37 cellular contexts compared by ENCODE assay signal in the genomic region with DNA sequence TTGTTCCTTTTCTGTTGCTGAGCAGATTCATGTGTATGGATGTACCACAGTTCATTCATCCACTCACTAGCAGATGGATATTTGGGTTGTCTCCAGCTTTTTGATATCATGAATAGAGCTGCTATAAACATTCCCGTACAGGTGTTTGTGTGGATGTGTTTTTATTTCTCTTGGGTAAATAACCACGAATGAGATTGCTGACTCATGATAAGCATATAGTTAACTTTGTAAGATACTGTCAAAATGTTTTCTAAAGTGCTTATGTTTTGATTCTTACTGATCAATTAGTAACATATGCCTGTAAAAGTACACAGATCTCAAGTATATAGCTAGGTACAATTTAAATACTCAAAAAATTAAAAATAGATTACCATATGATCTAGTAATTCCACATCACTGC.
"Had no signal": no experiment of that assay in that cellular context is flagged by ENCODE, and none has a peak within 500 bp of the region (broad histone marks: within the 10 kb centered on the region; RNA-seq: fewer than 3 reads in every experiment).

No MANE protein-coding gene starts in this region.

- H3K9me3 Mint-ChIP-seq: activated B cell treated with CpG ODN at 0.5 μM for 24 hours; activated CD4-positive, alpha-beta memory T cell treated with anti-CD3 and anti-CD28 coated beads, Interleukin-2, amount 10 ng/mL, durations not matched to agents 7 days and 5 days; activated CD4-positive, alpha-beta T cell treated with anti-CD3 and anti-CD28 coated beads, Interleukin-2, amount 10 ng/mL, durations not matched to agents 24 days and 14 days; activated naive CD4-positive, alpha-beta T cell treated with anti-CD3 and anti-CD28 coated beads, Interleukin-2, amount 10 ng/mL, durations not matched to agents 7 days and 5 days; activated naive CD4-positive, alpha-beta T cell treated with anti-CD3 and anti-CD28 coated beads, Interleukin-2, amount 50 U/mL, for 24 hours; activated naive CD8-positive, alpha-beta T cell treated with anti-CD3 and anti-CD28 coated beads, Interleukin-2, amount 10 ng/mL, durations not matched to agents 7 days and 5 days; activated naive CD8-positive, alpha-beta T cell treated with anti-CD3 and anti-CD28 coated beads, Interleukin-2, amount 50 U/mL, for 24 hours; activated T-cell treated with anti-CD3 and anti-CD28 coated beads, Interleukin-2, amount 50 U/mL, for 24 hours; activated T-helper 2 cell treated with anti-CD3 and anti-CD28 coated beads, Interferon-gamma antibody, Interleukin-2, Interleukin-4, amounts not matched to agents 10 μg/mL and 5 μg/mL and 100 μg/mL, durations not matched to agents 14 hours and 24 hours and 36 hours; central memory CD8-positive, alpha-beta T cell; T-helper 1 cell treated with Interleukin-12 subunit alpha and Interleukin-12 subunit beta and Interleukin-4 antibody, amounts not matched to agents 30 μg/mL and 1 μg/mL, for 36 hours; T-helper 2 cell treated with Interferon-gamma antibody and Interleukin-4, amounts not matched to agents 5 μg/mL and 100 μg/mL, for 36 hours had no signal

- H3K27me3 ChIP-seq: ascending aorta, cardiac muscle cell had no signal

- ATAC-seq: activated CD8-positive, alpha-beta memory T cell treated with anti-CD3 and anti-CD28 coated beads, Interleukin-2, amount 10 ng/mL, durations not matched to agents 7 days and 5 days; activated CD8-positive, alpha-beta T cell treated with anti-CD3 and anti-CD28 coated beads, Interleukin-2, amount 10 ng/mL, durations not matched to agents 7 days and 5 days; activated naive CD8-positive, alpha-beta T cell treated with anti-CD3 and anti-CD28 coated beads, Interleukin-2, amount 50 U/mL, for 24 hours had no signal

- H3K27ac Mint-ChIP-seq: activated B cell treated with CpG ODN at 0.5 μM for 24 hours; activated CD4-positive, alpha-beta memory T cell treated with anti-CD3 and anti-CD28 coated beads, Interleukin-2, amount 10 ng/mL, durations not matched to agents 7 days and 5 days; activated CD4-positive, alpha-beta T cell treated with anti-CD3 and anti-CD28 coated beads, Interleukin-2, amount 10 ng/mL, durations not matched to agents 24 days and 14 days; activated CD8-positive, alpha-beta memory T cell treated with anti-CD3 and anti-CD28 coated beads, Interleukin-2, amount 10 ng/mL, durations not matched to agents 7 days and 5 days; activated CD8-positive, alpha-beta T cell treated with anti-CD3 and anti-CD28 coated beads, Interleukin-2, amount 10 ng/mL, durations not matched to agents 7 days and 5 days; activated naive CD4-positive, alpha-beta T cell treated with anti-CD3 and anti-CD28 coated beads, Interleukin-2, amount 10 ng/mL, durations not matched to agents 7 days and 5 days; activated naive CD4-positive, alpha-beta T cell treated with anti-CD3 and anti-CD28 coated beads, Interleukin-2, amount 50 U/mL, for 24 hours; activated naive CD8-positive, alpha-beta T cell; activated naive CD8-positive, alpha-beta T cell treated with anti-CD3 and anti-CD28 coated beads, Interleukin-2, amount 10 ng/mL, durations not matched to agents 7 days and 5 days; activated naive CD8-positive, alpha-beta T cell treated with anti-CD3 and anti-CD28 coated beads, Interleukin-2, amount 50 U/mL, for 24 hours; activated T-cell treated with anti-CD3 and anti-CD28 coated beads, Interleukin-2, amount 50 U/mL, for 24 hours; activated T-helper 2 cell treated with anti-CD3 and anti-CD28 coated beads, Interferon-gamma antibody, Interleukin-2, Interleukin-4, amounts not matched to agents 10 μg/mL and 5 μg/mL and 100 μg/mL, durations not matched to agents 14 hours and 24 hours and 36 hours; brain; T-helper 1 cell treated with Interleukin-12 subunit alpha and Interleukin-12 subunit beta and Interleukin-4 antibody, amounts not matched to agents 30 μg/mL and 1 μg/mL, for 36 hours; T-helper 2 cell treated with Interferon-gamma antibody and Interleukin-4, amounts not matched to agents 5 μg/mL and 100 μg/mL, for 36 hours had no signal

- H3K27ac ChIP-seq: ascending aorta, cardiac muscle cell, VCaP had no signal

- H3K4me3 ChIP-seq: ascending aorta, cardiac muscle cell had no signal

- FAIRE-seq: bronchial epithelial cell, TTC549 had no signal

- H3K4me1 Mint-ChIP-seq: activated B cell treated with CpG ODN at 0.5 μM for 24 hours; activated CD4-positive, alpha-beta memory T cell treated with anti-CD3 and anti-CD28 coated beads, Interleukin-2, amount 10 ng/mL, durations not matched to agents 7 days and 5 days; activated CD4-positive, alpha-beta T cell treated with anti-CD3 and anti-CD28 coated beads, Interleukin-2, amount 10 ng/mL, durations not matched to agents 24 days and 14 days; activated CD8-positive, alpha-beta memory T cell treated with anti-CD3 and anti-CD28 coated beads, Interleukin-2, amount 10 ng/mL, durations not matched to agents 7 days and 5 days; activated naive CD4-positive, alpha-beta T cell treated with anti-CD3 and anti-CD28 coated beads, Interleukin-2, amount 10 ng/mL, durations not matched to agents 7 days and 5 days; activated naive CD4-positive, alpha-beta T cell treated with anti-CD3 and anti-CD28 coated beads, Interleukin-2, amount 50 U/mL, for 24 hours; activated naive CD8-positive, alpha-beta T cell treated with anti-CD3 and anti-CD28 coated beads, Interleukin-2, amount 10 ng/mL, durations not matched to agents 7 days and 5 days; activated naive CD8-positive, alpha-beta T cell treated with anti-CD3 and anti-CD28 coated beads, Interleukin-2, amount 50 U/mL, for 24 hours; brain; central memory CD8-positive, alpha-beta T cell had no signal

- H3K9me3 ChIP-seq: ascending aorta had no signal

- H3K4me1 ChIP-seq: ascending aorta had no signal

- H3K27me3 Mint-ChIP-seq: activated naive CD4-positive, alpha-beta T cell treated with anti-CD3 and anti-CD28 coated beads, Interleukin-2, amount 50 U/mL, for 24 hours; activated naive CD8-positive, alpha-beta T cell had no signal

- DNase-seq: activated B cell treated with CpG ODN at 0.5 μM for 24 hours; activated CD4-positive, alpha-beta memory T cell treated with anti-CD3 and anti-CD28 coated beads, Interleukin-2, amount 10 ng/mL, durations not matched to agents 7 days and 5 days; activated CD4-positive, alpha-beta T cell treated with anti-CD3 and anti-CD28 coated beads for 4 hours; activated CD4-positive, alpha-beta T cell treated with anti-CD3 and anti-CD28 coated beads, Interleukin-2, amount 10 ng/mL, durations not matched to agents 24 days and 14 days; activated CD4-positive, alpha-beta T cell treated with anti-CD3 and anti-CD28 coated beads, Interleukin-2, amount 50 U/mL, for 1 hour; activated CD4-positive, alpha-beta T cell treated with anti-CD3 and anti-CD28 coated beads, Interleukin-2, amount 50 U/mL, for 4 hours; activated CD4-positive, CD25-positive, alpha-beta regulatory T cell treated with anti-CD3 and anti-CD28 coated beads, Interleukin-2, amount 50 U/mL, for 72 hours; activated CD8-positive, alpha-beta memory T cell treated with anti-CD3 and anti-CD28 coated beads for 24 hours; activated CD8-positive, alpha-beta memory T cell treated with anti-CD3 and anti-CD28 coated beads, Interleukin-2, amount 10 ng/mL, durations not matched to agents 7 days and 5 days; activated CD8-positive, alpha-beta memory T cell treated with anti-CD3 and anti-CD28 coated beads, Interleukin-2, amount 50 U/mL, for 48 hours; activated CD8-positive, alpha-beta T cell treated with anti-CD3 and anti-CD28 coated beads, Interleukin-2, amount 10 ng/mL, durations not matched to agents 7 days and 5 days; activated effector memory CD4-positive, alpha-beta T cell treated with Interleukin-2 at 50 U/mL for 16 hours; activated gamma-delta T cell; activated naive CD4-positive, alpha-beta T cell treated with anti-CD3 and anti-CD28 coated beads, Interleukin-2, amount 10 ng/mL, durations not matched to agents 7 days and 5 days; activated naive CD4-positive, alpha-beta T cell treated with Interleukin-2 at 50 U/mL for 16 hours; activated naive CD8-positive, alpha-beta T cell treated with anti-CD3 and anti-CD28 coated beads, Interleukin-2, amount 10 ng/mL, durations not matched to agents 7 days and 5 days; activated naive CD8-positive, alpha-beta T cell treated with anti-CD3 and anti-CD28 coated beads, Interleukin-2, amount 50 U/mL, for 24 hours; activated T-cell treated with anti-CD3 and anti-CD28 coated beads, Interleukin-2, amount 50 U/mL, for 24 hours; activated T-cell treated with anti-CD3 and anti-CD28 coated beads, Interleukin-2, amount 50 U/mL, for 48 hours; amygdala; anterior cingulate cortex; caudate nucleus; cerebellar nuclear complex; T-helper 2 cell; T-helper 9 cell had no signal

- H3K36me3 Mint-ChIP-seq: activated CD8-positive, alpha-beta memory T cell treated with anti-CD3 and anti-CD28 coated beads, Interleukin-2, amount 10 ng/mL, durations not matched to agents 7 days and 5 days; activated naive CD4-positive, alpha-beta T cell treated with anti-CD3 and anti-CD28 coated beads, Interleukin-2, amount 10 ng/mL, durations not matched to agents 7 days and 5 days; activated naive CD4-positive, alpha-beta T cell treated with anti-CD3 and anti-CD28 coated beads, Interleukin-2, amount 50 U/mL, for 24 hours; activated naive CD8-positive, alpha-beta T cell; activated naive CD8-positive, alpha-beta T cell treated with anti-CD3 and anti-CD28 coated beads, Interleukin-2, amount 10 ng/mL, durations not matched to agents 7 days and 5 days; brain had no signal

- H3K36me3 ChIP-seq: ascending aorta, cardiac muscle cell had no signal

- H3K4me3 Mint-ChIP-seq: activated B cell treated with CpG ODN at 0.5 μM for 24 hours; activated CD4-positive, alpha-beta memory T cell treated with anti-CD3 and anti-CD28 coated beads, Interleukin-2, amount 10 ng/mL, durations not matched to agents 7 days and 5 days; activated CD4-positive, alpha-beta T cell treated with anti-CD3 and anti-CD28 coated beads, Interleukin-2, amount 10 ng/mL, durations not matched to agents 24 days and 14 days; activated CD8-positive, alpha-beta memory T cell treated with anti-CD3 and anti-CD28 coated beads, Interleukin-2, amount 10 ng/mL, durations not matched to agents 7 days and 5 days; activated CD8-positive, alpha-beta T cell treated with anti-CD3 and anti-CD28 coated beads, Interleukin-2, amount 10 ng/mL, durations not matched to agents 7 days and 5 days; activated naive CD4-positive, alpha-beta T cell treated with anti-CD3 and anti-CD28 coated beads, Interleukin-2, amount 10 ng/mL, durations not matched to agents 7 days and 5 days; activated naive CD4-positive, alpha-beta T cell treated with anti-CD3 and anti-CD28 coated beads, Interleukin-2, amount 50 U/mL, for 24 hours; activated naive CD8-positive, alpha-beta T cell; activated naive CD8-positive, alpha-beta T cell treated with anti-CD3 and anti-CD28 coated beads, Interleukin-2, amount 10 ng/mL, durations not matched to agents 7 days and 5 days; activated naive CD8-positive, alpha-beta T cell treated with anti-CD3 and anti-CD28 coated beads, Interleukin-2, amount 50 U/mL, for 24 hours; activated T-cell treated with anti-CD3 and anti-CD28 coated beads, Interleukin-2, amount 50 U/mL, for 24 hours; brain; central memory CD8-positive, alpha-beta T cell; T-helper 1 cell treated with Interleukin-12 subunit alpha and Interleukin-12 subunit beta and Interleukin-4 antibody, amounts not matched to agents 30 μg/mL and 1 μg/mL, for 36 hours; T-helper 2 cell treated with Interferon-gamma antibody and Interleukin-4, amounts not matched to agents 5 μg/mL and 100 μg/mL, for 36 hours had no signal
